8 cellular contexts compared by ENCODE assay signal in genomic region chr6:26235240-26235730, GRCh38.
DNase-seq lines count a peak whose midpoint lies in the region; ATAC-seq and TF ChIP-seq lines count a peak whose summit lies in the region.

No MANE protein-coding gene starts in this region.

- CTCF ChIA-PET in activated CD8-positive, alpha-beta T cell treated with anti-CD3 and anti-CD28 coated beads for 36 hours (lab: Charles Lee): interaction anchor here (1.5 to 3.0 kb wide), 2 partner anchors 19 to 39 kb away, joined by 3 to 12 read pairs; a partner anchor contains a TSS

- no peaks in the 10 kb centered on the region for H3K36me3 ChIP-seq in iPS-15b (ENCODE audit: control insufficient read depth, insufficient read depth, low read length)
- no peaks in the 10 kb centered on the region for H3K36me3 ChIP-seq in thymus (ENCODE audit: control insufficient read depth, insufficient read depth)

- peak overlapping the region; percentile 82 for H3K4me3 Mint-ChIP-seq in activated T-cell treated with anti-CD3 and anti-CD28 coated beads, Interleukin-2, amount 50 U/mL, for 24 hours
- peak overlapping the region; percentile 75 for H3K4me3 Mint-ChIP-seq in activated CD8-positive, alpha-beta T cell treated with anti-CD3 and anti-CD28 coated beads for 36 hours

- H3K9me3 ChIP-seq in iPS-15b (ENCODE audit: control insufficient read depth, insufficient read depth, low read length) (no peaks in the 10 kb centered on the region), thymus (ENCODE audit: control insufficient read depth) (no peaks in the 10 kb centered on the region)

- no peaks in the 10 kb centered on the region for H3K9me3 Mint-ChIP-seq in activated T-cell treated with anti-CD3 and anti-CD28 coated beads, Interleukin-2, amount 50 U/mL, for 24 hours
- no peaks in the 10 kb centered on the region for H3K9me3 Mint-ChIP-seq in activated CD8-positive, alpha-beta T cell treated with anti-CD3 and anti-CD28 coated beads for 36 hours

- H3K27ac Mint-ChIP-seq in activated T-cell treated with anti-CD3 and anti-CD28 coated beads, Interleukin-2, amount 50 U/mL, for 24 hours: peak overlapping the region; percentile 95
- H3K27ac Mint-ChIP-seq in activated CD8-positive, alpha-beta T cell treated with anti-CD3 and anti-CD28 coated beads for 36 hours: peak overlapping the region; percentile 99

- H3K4me1 Mint-ChIP-seq in activated T-cell treated with anti-CD3 and anti-CD28 coated beads, Interleukin-2, amount 50 U/mL, for 24 hours (ENCODE audit: low read depth): peaks cover 35% of the 10 kb centered on the region
- peaks cover 30% of the 10 kb centered on the region for H3K4me1 Mint-ChIP-seq in activated CD8-positive, alpha-beta T cell treated with anti-CD3 and anti-CD28 coated beads for 36 hours (ENCODE audit: low read depth)

- intact Hi-C loops in activated CD8-positive, alpha-beta T cell treated with anti-CD3 and anti-CD28 coated beads for 36 hours (cut with micrococcal nuclease): no loop called here

- peak overlapping the region; percentile 98 for H3K9ac ChIP-seq in iPS-15b (ENCODE audit: low read depth, low read length)

- no peak for DNase-seq in activated T-cell treated with anti-CD3 and anti-CD28 coated beads, Interleukin-2, amount 50 U/mL, for 24 hours
- DNase-seq in activated T-cell treated with anti-CD3 and anti-CD28 coated beads, Interleukin-2, amount 50 U/mL, for 48 hours: no peak
- DNase-seq in activated CD8-positive, alpha-beta T cell treated with anti-CD3 and anti-CD28 coated beads for 36 hours: no peak
- DNase-seq in HCEC 1CT (no peak), amygdala (lab: John Stamatoyannopoulos, UW) (no peak), COLO829 (ENCODE audit: low spot score) (no peak)

- peak overlapping the region; percentile 100 for H3K27ac ChIP-seq in thymus (ENCODE audit: low read depth)

- H3K4me3 ChIP-seq in iPS-15b (ENCODE audit: low read depth, low read length): peak overlapping the region; percentile 66
- peak overlapping the region; percentile 85 for H3K4me3 ChIP-seq in thymus (ENCODE audit: low read length)

- peaks cover 3% of the 10 kb centered on the region for H3K36me3 Mint-ChIP-seq in activated T-cell treated with anti-CD3 and anti-CD28 coated beads, Interleukin-2, amount 50 U/mL, for 24 hours (ENCODE audit: low read depth)
- peaks cover 15% of the 10 kb centered on the region for H3K36me3 Mint-ChIP-seq in activated CD8-positive, alpha-beta T cell treated with anti-CD3 and anti-CD28 coated beads for 36 hours (ENCODE audit: low read depth)

- TF ChIP-seq CTCF in activated CD8-positive, alpha-beta T cell treated with anti-CD3 and anti-CD28 coated beads for 36 hours (IDR thresholded peaks at IDR 0.05): no peak

- H3K27me3 Mint-ChIP-seq in activated T-cell treated with anti-CD3 and anti-CD28 coated beads, Interleukin-2, amount 50 U/mL, for 24 hours: no peaks in the 10 kb centered on the region
- peaks cover 5% of the 10 kb centered on the region for H3K27me3 Mint-ChIP-seq in activated CD8-positive, alpha-beta T cell treated with anti-CD3 and anti-CD28 coated beads for 36 hours

- H3K27me3 ChIP-seq in iPS-15b (ENCODE audit: control insufficient read depth, insufficient read depth, low read length) (no peaks in the 10 kb centered on the region), thymus (ENCODE audit: control insufficient read depth, insufficient read depth) (no peaks in the 10 kb centered on the region)

- H3K4me1 ChIP-seq in iPS-15b (ENCODE audit: control insufficient read depth, insufficient read depth, low read length) (no peaks in the 10 kb centered on the region), thymus (ENCODE audit: control insufficient read depth, insufficient read depth, low read length) (peaks cover 6% of the 10 kb centered on the region)

- WGBS in thymus: 9% methylated on average over 5 of the region's 5 CpGs

- no peak for ATAC-seq in activated CD8-positive, alpha-beta T cell treated with anti-CD3 and anti-CD28 coated beads for 36 hours

- POLR2A ChIA-PET in activated CD8-positive, alpha-beta T cell treated with anti-CD3 and anti-CD28 coated beads for 36 hours (lab: Charles Lee): interaction anchor here (0.6 to 7.6 kb wide), 24 partner anchors 9 to 1638 kb away, joined by 3 to 351 read pairs (median 30); a partner anchor contains a TSS
